ENCODE assay signal across 22 cellular contexts in the genomic region with DNA sequence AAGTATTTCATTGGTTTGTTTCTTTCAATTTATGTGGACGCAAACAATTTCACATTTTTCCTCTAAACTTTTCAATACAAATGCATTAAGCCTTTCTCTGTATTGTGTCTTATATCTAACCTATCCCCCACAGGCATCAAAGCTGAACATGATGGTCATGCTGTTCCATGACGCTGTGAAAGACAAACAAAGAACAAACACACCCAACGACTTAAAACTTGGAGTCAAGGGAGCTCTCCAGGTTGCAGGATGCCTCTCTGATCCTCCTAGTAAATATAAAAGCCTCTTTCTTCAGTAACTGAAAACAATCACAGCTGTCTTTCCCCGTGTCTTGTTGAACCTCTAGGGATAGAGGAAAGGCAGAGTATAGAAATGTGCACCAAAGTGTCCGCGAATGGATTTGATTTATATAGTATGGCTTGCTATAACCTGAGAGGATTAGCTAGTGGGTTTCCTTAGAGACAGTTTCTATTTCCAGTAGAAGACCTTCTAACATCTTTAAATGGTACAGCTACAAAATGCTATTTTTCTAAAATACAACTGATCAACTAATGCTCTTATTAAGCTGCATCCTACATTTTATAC.
"Had no signal": no experiment of that assay in that cellular context is flagged by ENCODE, and none has a peak within 500 bp of the region (broad histone marks: within the 10 kb centered on the region; RNA-seq: fewer than 3 reads in every experiment).

No MANE protein-coding gene starts in this region.

- H3K27ac Mint-ChIP-seq: activated CD4-positive, alpha-beta T cell treated with anti-CD3 and anti-CD28 coated beads, Interleukin-2, amount 10 ng/mL, durations not matched to agents 24 days and 14 days; activated CD8-positive, alpha-beta T cell treated with anti-CD3 and anti-CD28 coated beads, Interleukin-2, amount 10 ng/mL, durations not matched to agents 7 days and 5 days; activated naive CD8-positive, alpha-beta T cell; T-helper 1 cell treated with Interleukin-12 subunit alpha and Interleukin-12 subunit beta and Interleukin-4 antibody, amounts not matched to agents 30 μg/mL and 1 μg/mL, for 36 hours had no signal

- H3K36me3 ChIP-seq: colonic mucosa, esophagus squamous epithelium, lower lobe of right lung, neutrophil, right atrium auricular region, transverse colon had no signal

- H3K27me3 Mint-ChIP-seq: activated CD4-positive, alpha-beta T cell treated with anti-CD3 and anti-CD28 coated beads, Interleukin-2, amount 10 ng/mL, durations not matched to agents 24 days and 14 days; activated naive CD8-positive, alpha-beta T cell had no signal

- H3K9me3 ChIP-seq: body of pancreas, colonic mucosa, esophagus squamous epithelium, lower lobe of right lung, neutrophil, right atrium auricular region, transverse colon had no signal

- DNase-seq: activated CD4-positive, alpha-beta T cell treated with anti-CD3 and anti-CD28 coated beads, Interleukin-2, amount 10 ng/mL, durations not matched to agents 24 days and 14 days; activated CD8-positive, alpha-beta memory T cell treated with anti-CD3 and anti-CD28 coated beads, Interleukin-2, amount 50 U/mL, for 4 hours; activated CD8-positive, alpha-beta T cell treated with anti-CD3 and anti-CD28 coated beads, Interleukin-2, amount 10 ng/mL, durations not matched to agents 7 days and 5 days; activated gamma-delta T cell; activated T-cell treated with anti-CD3 and anti-CD28 coated beads, Interleukin-2, amount 50 U/mL, for 48 hours; amniotic stem cell; body of pancreas; caudate nucleus; colonic mucosa; esophagus squamous epithelium; left colon; lower lobe of right lung; midbrain; posterior cingulate gyrus; stimulated activated CD4-positive, alpha-beta T cell treated with anti-CD3 and anti-CD28 coated beads, Interleukin-4, amount 100 ng/mL, for 24 hours; stimulated activated naive CD4-positive, alpha-beta T cell; transverse colon had no signal

- H3K36me3 Mint-ChIP-seq: activated naive CD8-positive, alpha-beta T cell had no signal

- H3K9me3 Mint-ChIP-seq: activated CD4-positive, alpha-beta T cell treated with anti-CD3 and anti-CD28 coated beads, Interleukin-2, amount 10 ng/mL, durations not matched to agents 24 days and 14 days; T-helper 1 cell treated with Interleukin-12 subunit alpha and Interleukin-12 subunit beta and Interleukin-4 antibody, amounts not matched to agents 30 μg/mL and 1 μg/mL, for 36 hours had no signal

- H3K27ac ChIP-seq: body of pancreas, colonic mucosa, esophagus squamous epithelium, lower lobe of right lung, neutrophil, right atrium auricular region, transverse colon had no signal

- H3K4me3 Mint-ChIP-seq: activated CD4-positive, alpha-beta T cell treated with anti-CD3 and anti-CD28 coated beads, Interleukin-2, amount 10 ng/mL, durations not matched to agents 24 days and 14 days; activated CD8-positive, alpha-beta T cell treated with anti-CD3 and anti-CD28 coated beads, Interleukin-2, amount 10 ng/mL, durations not matched to agents 7 days and 5 days; activated naive CD8-positive, alpha-beta T cell; T-helper 1 cell treated with Interleukin-12 subunit alpha and Interleukin-12 subunit beta and Interleukin-4 antibody, amounts not matched to agents 30 μg/mL and 1 μg/mL, for 36 hours had no signal

- FAIRE-seq: islet of Langerhans had no signal

- H3K4me1 ChIP-seq: body of pancreas, colonic mucosa, esophagus squamous epithelium, lower lobe of right lung, right atrium auricular region, transverse colon had no signal

- H3K27me3 ChIP-seq: body of pancreas, colonic mucosa, esophagus squamous epithelium, neutrophil, right atrium auricular region, transverse colon had no signal

- H3K4me3 ChIP-seq: body of pancreas, colonic mucosa, esophagus squamous epithelium, lower lobe of right lung, right atrium auricular region, transverse colon had no signal

- H3K4me1 Mint-ChIP-seq: activated CD4-positive, alpha-beta T cell treated with anti-CD3 and anti-CD28 coated beads, Interleukin-2, amount 10 ng/mL, durations not matched to agents 24 days and 14 days had no signal
